Comparison of ENCODE assay signal across 8 cellular contexts in genomic region chr3:13419356-13420050, GRCh38. TPM values are rescaled to one million over a fixed set of nuclear protein-coding genes. Genes with fewer than 3 reads are reported as not detected.
DNase-seq lines count a peak whose midpoint lies in the region; ATAC-seq and TF ChIP-seq lines count a peak whose summit lies in the region.

No MANE protein-coding gene starts in this region.

- TF ChIP-seq POLR2A in prostate gland (IDR thresholded peaks at IDR 0.05), result no peak

- H3K27ac ChIP-seq in OCI-LY3 (ENCODE audit: low read length) (peak overlapping the region; percentile 77), left ventricle myocardium inferior (replicated peaks) (peak overlapping the region; percentile 23), prostate gland (peak overlapping the region; percentile 35 to 58)

- H4K20me1 ChIP-seq in OCI-LY3 (ENCODE audit: insufficient read depth, low read length), result peaks cover 42% of the 10 kb centered on the region

- H3K4me3 ChIP-seq in OCI-LY3 (ENCODE audit: low read length), result peak overlapping the region; percentile 89
- H3K4me3 ChIP-seq in left ventricle myocardium inferior, result peak overlapping the region; percentile 68
- peak overlapping the region; percentile 49 to 58 for H3K4me3 ChIP-seq in prostate gland

- peak overlapping the region; percentile 96 for H3K9ac ChIP-seq in OCI-LY3 (ENCODE audit: low read length)

- TF ChIP-seq CTCF in OCI-LY3 (IDR thresholded peaks at IDR 0.05; ENCODE audit: low read depth, low read length), result peak; percentile 12; the same call in 1 of the 2 replicates
- TF ChIP-seq CTCF in left ventricle myocardium inferior (IDR thresholded peaks at IDR 0.05; ENCODE audit: borderline replicate concordance), result peak; percentile 27
- TF ChIP-seq CTCF in prostate gland (IDR thresholded peaks at IDR 0.05), result no peak

- intact Hi-C loops in left ventricle myocardium inferior (cut with micrococcal nuclease), result no loop called here
- intact Hi-C loops in prostate gland (cut with DNase I), result no loop called here

- H3K36me3 ChIP-seq in OCI-LY3 (replicated peaks; ENCODE audit: low read depth, low read length), result peaks cover 23% of the 10 kb centered on the region
- H3K36me3 ChIP-seq in left ventricle myocardium inferior, result no peaks in the 10 kb centered on the region
- no peaks in the 10 kb centered on the region for H3K36me3 ChIP-seq in prostate gland

- H3K79me2 ChIP-seq in OCI-LY3 (ENCODE audit: low read length), result peaks cover 63% of the 10 kb centered on the region

- H3K4me1 ChIP-seq in OCI-LY3 (ENCODE audit: low read length), result peaks cover 59% of the 10 kb centered on the region
- peaks cover 8% of the 10 kb centered on the region for H3K4me1 ChIP-seq in left ventricle myocardium inferior
- H3K4me1 ChIP-seq in prostate gland (replicated peaks), result peaks cover 5% of the 10 kb centered on the region

- peak; percentile 1 to 24 for DNase-seq in NCI-H446 (lab: John Stamatoyannopoulos, UW)
- DNase-seq in NCI-H446 treated with DMSO at 0.1 percent for 48 hours (lab: John Stamatoyannopoulos, UW), result no peak
- DNase-seq in activated naive CD4-positive, alpha-beta T cell treated with Interleukin-2 at 50 U/mL for 16 hours, result peak; percentile 70
- peak; percentile 52 for DNase-seq in left ventricle myocardium inferior
- DNase-seq in prostate gland (ENCODE audit: low spot score), result no peak
- DNase-seq in AG08396 (ENCODE audit: low spot score), result no peak

- no peaks in the 10 kb centered on the region for H3K27me3 ChIP-seq in OCI-LY3 (ENCODE audit: low read depth, low read length)
- peaks cover 49% of the 10 kb centered on the region for H3K27me3 ChIP-seq in left ventricle myocardium inferior (ENCODE audit: low read depth)
- no peaks in the 10 kb centered on the region for H3K27me3 ChIP-seq in prostate gland (replicated peaks; ENCODE audit: insufficient read depth)

- H3K4me2 ChIP-seq in OCI-LY3 (ENCODE audit: low read length), result peak overlapping the region; percentile 99

- 3% methylated on average over 30 of the region's 74 CpGs for WGBS in prostate gland

- ATAC-seq in HG03066 (IDR thresholded peaks at IDR 0.05; ENCODE audit: low read depth, unreplicated experiment), result peak; percentile 37

- no peak overlapping the region for H2AFZ ChIP-seq in OCI-LY3 (ENCODE audit: low read depth, low read length)

- no peaks in the 10 kb centered on the region for H3K9me3 ChIP-seq in OCI-LY3 (ENCODE audit: insufficient read depth, low read length)
- no peaks in the 10 kb centered on the region for H3K9me3 ChIP-seq in left ventricle myocardium inferior (replicated peaks)
- H3K9me3 ChIP-seq in prostate gland, result no peaks in the 10 kb centered on the region

RNA-seq across cellular contexts. Expression of gene NUP210, which starts 0.6 kb away (rescaled TPM):
- 2.8 TPM for total RNA-seq in left ventricle myocardium inferior
- total RNA-seq in prostate gland, result 10 to 100 TPM; 10.6 to 31.2 TPM

Comparison
In these comparisons a context has a peak if more than half of its experiments do, and no peak if none do; other contexts are left out.
1. DNase-seq: peak in NCI-H446 (2 of 2), activated naive CD4-positive, alpha-beta T cell treated with Interleukin-2 at 50 U/mL for 16 hours (single experiment) and left ventricle myocardium inferior (single experiment); none in NCI-H446 treated with DMSO at 0.1 percent for 48 hours (single experiment), prostate gland (single experiment) and AG08396 (single experiment).
2. H3K27ac ChIP-seq: peak in every context shown above with its lines; median percentile 77 in OCI-LY3; 46 in prostate gland; 23 in left ventricle myocardium inferior.
3. CTCF ChIP-seq: peak in OCI-LY3 (single experiment) and left ventricle myocardium inferior (single experiment); none in prostate gland (0 of 4).
4. Peak in every context shown above with its lines, with median percentiles within 50 percentile points of each other: H3K4me3 ChIP-seq.